In the genomic region with DNA sequence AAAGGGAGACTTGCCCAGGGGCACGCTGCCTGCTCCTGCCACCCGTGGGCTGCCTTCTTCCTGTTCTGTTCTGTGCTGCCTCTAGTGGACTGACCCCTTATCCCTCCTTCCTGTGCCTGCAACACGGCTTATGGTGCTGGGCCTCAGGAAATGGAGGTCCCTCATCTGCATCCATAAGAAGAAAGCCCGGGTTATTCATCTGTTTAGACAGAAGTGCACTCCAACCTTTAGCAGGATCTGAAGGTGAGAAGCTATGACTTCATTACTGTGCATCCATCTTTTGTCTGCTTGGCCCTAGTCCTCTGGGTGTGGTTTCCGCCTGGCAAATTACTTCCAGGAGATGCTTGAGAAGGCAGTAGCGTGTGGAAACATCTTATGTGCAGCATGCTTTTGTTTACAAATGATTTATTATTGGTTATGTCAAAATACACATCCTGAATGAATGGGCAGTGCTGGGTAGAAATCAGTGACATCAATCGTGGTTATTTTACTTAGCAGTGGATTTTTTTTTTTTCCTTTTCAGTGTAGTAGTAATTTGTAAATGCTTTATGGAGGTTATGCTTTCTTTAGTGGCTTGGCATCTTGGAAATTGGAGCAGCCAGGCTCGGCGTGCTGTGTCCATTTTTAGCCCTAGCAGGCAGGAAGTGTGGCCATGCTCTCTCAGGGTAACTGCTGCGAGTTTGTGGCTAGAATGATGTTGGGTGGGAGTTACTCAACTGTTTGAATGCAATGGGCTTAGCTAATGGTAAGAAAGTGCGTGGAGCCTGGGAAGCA, we compare ENCODE assay signal across 9 cellular contexts. TPM values are rescaled to one million over a fixed set of nuclear protein-coding genes. Genes with fewer than 3 reads are reported as not detected.
DNase-seq lines count a peak whose midpoint lies in the region; ATAC-seq and TF ChIP-seq lines count a peak whose summit lies in the region.
"Had no signal": no experiment of that assay in that cellular context is flagged by ENCODE, and none has a peak within 500 bp of the region (broad histone marks: within the 10 kb centered on the region; RNA-seq: fewer than 3 reads in every experiment).

No MANE protein-coding gene starts in this region.

- no peak overlapping the region for H3K4me3 Mint-ChIP-seq in activated CD4-positive, alpha-beta memory T cell treated with anti-CD3 and anti-CD28 coated beads for 36 hours
- H3K4me3 Mint-ChIP-seq in activated CD4-positive, alpha-beta memory T cell treated with anti-CD3 and anti-CD28 coated beads, Interleukin-2, amount 10 ng/mL, durations not matched to agents 7 days and 5 days: no peak overlapping the region

- no peaks in the 10 kb centered on the region for H3K27me3 Mint-ChIP-seq in activated CD4-positive, alpha-beta memory T cell treated with anti-CD3 and anti-CD28 coated beads for 36 hours
- H3K27me3 Mint-ChIP-seq in activated CD4-positive, alpha-beta memory T cell treated with anti-CD3 and anti-CD28 coated beads, Interleukin-2, amount 10 ng/mL, durations not matched to agents 7 days and 5 days: no peaks in the 10 kb centered on the region

- H3K4me1 Mint-ChIP-seq in activated CD4-positive, alpha-beta memory T cell treated with anti-CD3 and anti-CD28 coated beads for 36 hours (ENCODE audit: low read depth): peaks cover 2% of the 10 kb centered on the region
- peaks cover 9% of the 10 kb centered on the region for H3K4me1 Mint-ChIP-seq in activated CD4-positive, alpha-beta memory T cell treated with anti-CD3 and anti-CD28 coated beads, Interleukin-2, amount 10 ng/mL, durations not matched to agents 7 days and 5 days

- H3K27ac Mint-ChIP-seq in activated CD4-positive, alpha-beta memory T cell treated with anti-CD3 and anti-CD28 coated beads for 36 hours: no peak overlapping the region
- H3K27ac Mint-ChIP-seq in activated CD4-positive, alpha-beta memory T cell treated with anti-CD3 and anti-CD28 coated beads, Interleukin-2, amount 10 ng/mL, durations not matched to agents 7 days and 5 days: no peak overlapping the region

- POLR2A ChIA-PET in activated CD4-positive, alpha-beta memory T cell treated with anti-CD3 and anti-CD28 coated beads for 36 hours (lab: Charles Lee): no interaction called here
- POLR2A ChIA-PET in activated CD4-positive, alpha-beta memory T cell treated with anti-CD3 and anti-CD28 coated beads, Interleukin-2, amount 10 ng/mL, durations not matched to agents 7 days and 5 days (lab: Charles Lee): no interaction called here

- TF ChIP-seq CTCF in tibial artery (IDR thresholded peaks at IDR 0.05) (no peak), ovary (IDR thresholded peaks at IDR 0.05) (no peak)

- H3K9me3 Mint-ChIP-seq in activated CD4-positive, alpha-beta memory T cell treated with anti-CD3 and anti-CD28 coated beads for 36 hours: peaks cover 4% of the 10 kb centered on the region
- peaks cover 2% of the 10 kb centered on the region for H3K9me3 Mint-ChIP-seq in activated CD4-positive, alpha-beta memory T cell treated with anti-CD3 and anti-CD28 coated beads, Interleukin-2, amount 10 ng/mL, durations not matched to agents 7 days and 5 days

- ATAC-seq in GM21367 (IDR thresholded peaks at IDR 0.05; ENCODE audit: unreplicated experiment): no peak

- H3K27me3 ChIP-seq in tibial artery (no peaks in the 10 kb centered on the region), ovary (no peaks in the 10 kb centered on the region)

- intact Hi-C loops in activated CD4-positive, alpha-beta memory T cell treated with anti-CD3 and anti-CD28 coated beads for 36 hours (cut with micrococcal nuclease): no loop called here
- intact Hi-C loops in tibial artery (cut with DNase I; ENCODE audit: low total_unique reads) (no loop called here), ovary (cut with DNase I) (no loop called here)

- no peaks in the 10 kb centered on the region for H3K36me3 Mint-ChIP-seq in activated CD4-positive, alpha-beta memory T cell treated with anti-CD3 and anti-CD28 coated beads for 36 hours
- H3K36me3 Mint-ChIP-seq in activated CD4-positive, alpha-beta memory T cell treated with anti-CD3 and anti-CD28 coated beads, Interleukin-2, amount 10 ng/mL, durations not matched to agents 7 days and 5 days (ENCODE audit: low read depth): no peaks in the 10 kb centered on the region

- H3K27ac ChIP-seq in tibial artery (peak overlapping the region; percentile 1 to 50), ovary (no peak overlapping the region)

- CTCF ChIA-PET in activated CD4-positive, alpha-beta memory T cell treated with anti-CD3 and anti-CD28 coated beads for 36 hours (lab: Charles Lee): interaction anchor here (1.0 to 1.6 kb wide), 2 partner anchors 87 to 90 kb away, joined by 3 to 4 read pairs; no protein-coding TSS in a partner anchor
- CTCF ChIA-PET in activated CD4-positive, alpha-beta memory T cell treated with anti-CD3 and anti-CD28 coated beads, Interleukin-2, amount 10 ng/mL, durations not matched to agents 7 days and 5 days (lab: Charles Lee): no interaction called here

- peaks cover 0 to 48% (median 29%) of the 10 kb centered on the region in 4 donors for H3K4me1 ChIP-seq in tibial artery
- H3K4me1 ChIP-seq in ovary (ENCODE audit: insufficient read depth): no peaks in the 10 kb centered on the region

- H3K9me3 ChIP-seq in tibial artery (no peaks in the 10 kb centered on the region), ovary (no peaks in the 10 kb centered on the region)

- TF ChIP-seq POLR2A in ovary (IDR thresholded peaks at IDR 0.05): no peak

- peak; percentile 25 for DNase-seq in activated CD4-positive, alpha-beta memory T cell treated with anti-CD3 and anti-CD28 coated beads for 36 hours
- DNase-seq in activated CD4-positive, alpha-beta memory T cell treated with anti-CD3 and anti-CD28 coated beads, Interleukin-2, amount 10 ng/mL, durations not matched to agents 7 days and 5 days: no peak
- DNase-seq in SKM-1 (lab: John Stamatoyannopoulos, UW; ENCODE audit: unreplicated experiment) (peak; percentile 76), iPS-NIHi11 (ENCODE audit: low spot score) (peak; percentile 60), tibial artery (no peak), ovary (no peak), superior temporal gyrus (ENCODE audit: extremely low spot score) (no peak)

- TF ChIP-seq EP300 in ovary (IDR thresholded peaks at IDR 0.05): no peak

- 55 to 59% (median 57%) methylated on average over 11 of the region's 11 CpGs for WGBS in ovary, 3 donors

- no peak overlapping the region for H3K4me3 ChIP-seq in tibial artery
- no peak overlapping the region for H3K4me3 ChIP-seq in ovary

- H3K36me3 ChIP-seq in tibial artery (no peaks in the 10 kb centered on the region), ovary (no peaks in the 10 kb centered on the region)

RNA-seq across cellular contexts. Expression of gene PTPRE, which starts 12.7 kb away (rescaled TPM):
- 10 to 100 TPM; 29.4 to 34.0 TPM for total RNA-seq in activated CD4-positive, alpha-beta memory T cell treated with anti-CD3 and anti-CD28 coated beads for 36 hours
- total RNA-seq in activated CD4-positive, alpha-beta memory T cell treated with anti-CD3 and anti-CD28 coated beads, Interleukin-2, amount 10 ng/mL, durations not matched to agents 7 days and 5 days: 10 to 100 TPM; 29.2 to 30.6 TPM
- total RNA-seq in ovary: 10 to 100 TPM in 2 of 7 donors, 1 to 10 TPM in 5; 4.1 to 15.5 (median 7.4) TPM
- 1 to 10 TPM; 2.1 to 6.9 TPM for polyA plus RNA-seq in ovary

RNA-seq across cellular contexts. Expression of gene CLRN3, which starts 26.9 kb away (rescaled TPM):
- not detected for total RNA-seq in activated CD4-positive, alpha-beta memory T cell treated with anti-CD3 and anti-CD28 coated beads for 36 hours
- total RNA-seq in activated CD4-positive, alpha-beta memory T cell treated with anti-CD3 and anti-CD28 coated beads, Interleukin-2, amount 10 ng/mL, durations not matched to agents 7 days and 5 days: not detected
- total RNA-seq in ovary: under 1 TPM in 1 of 7 donors, not detected in 6; 0.24 TPM
- not detected for polyA plus RNA-seq in ovary
- total RNA-seq: subcutaneous adipose tissue had no signal

Comparison
In these comparisons a context has a peak if more than half of its experiments do, and no peak if none do; other contexts are left out.
1. DNase-seq: peak in activated CD4-positive, alpha-beta memory T cell treated with anti-CD3 and anti-CD28 coated beads for 36 hours (single experiment), SKM-1 (single experiment) and iPS-NIHi11 (single experiment); none in activated CD4-positive, alpha-beta memory T cell treated with anti-CD3 and anti-CD28 coated beads, Interleukin-2, amount 10 ng/mL, durations not matched to agents 7 days and 5 days (single experiment), tibial artery (0 of 2), ovary (0 of 5) and superior temporal gyrus (single experiment).
2. H3K27ac ChIP-seq: peak in tibial artery (2 of 2); none in ovary (0 of 2).